10 cellular contexts compared by ENCODE assay signal in genomic region chr6:153553627-153554026, GRCh38.
DNase-seq lines count a peak whose midpoint lies in the region; ATAC-seq and TF ChIP-seq lines count a peak whose summit lies in the region.
"Had no signal": no experiment of that assay in that cellular context is flagged by ENCODE, and none has a peak within 500 bp of the region (broad histone marks: within the 10 kb centered on the region; RNA-seq: fewer than 3 reads in every experiment).

No MANE protein-coding gene starts in this region.

- H3K9me3 ChIP-seq in WERI-Rb-1 (ENCODE audit: severe bottlenecking), result no peaks in the 10 kb centered on the region
- no peaks in the 10 kb centered on the region for H3K9me3 ChIP-seq in left lung

- TF ChIP-seq CTCF in WERI-Rb-1 (IDR thresholded peaks at IDR 0.05; ENCODE audit: low read depth, low read length), result peak; percentile 65
- TF ChIP-seq CTCF in left lung (IDR thresholded peaks at IDR 0.05), result no peak

- H3K4me1 ChIP-seq in left lung, result no peaks in the 10 kb centered on the region

- H3K27ac ChIP-seq in WERI-Rb-1 (no peak overlapping the region), left lung (no peak overlapping the region)

- H3K4me3 ChIP-seq in WERI-Rb-1 (ENCODE audit: low read depth, low read length) (no peak overlapping the region), left lung (no peak overlapping the region)

- no peaks in the 10 kb centered on the region for H3K36me3 ChIP-seq in WERI-Rb-1
- H3K36me3 ChIP-seq in left lung, result no peaks in the 10 kb centered on the region

- intact Hi-C loops in left lung (cut with DNase I), result no loop called here

- ATAC-seq in HG03432 (IDR thresholded peaks at IDR 0.05; ENCODE audit: unreplicated experiment) (peak; percentile 56), left lung (peak; percentile 43), HG02610 (IDR thresholded peaks at IDR 0.05; ENCODE audit: unreplicated experiment) (no peak)

- DNase-seq in ELR (ENCODE audit: low read depth), result peak; percentile 38
- peak; percentile 23 for DNase-seq in WERI-Rb-1
- DNase-seq in left lung, result no peak
- DNase-seq in NCI-H2029 treated with DMSO at 0.1 percent for 48 hours (lab: John Stamatoyannopoulos, UW), result no peak
- no peak for DNase-seq in NOMO-1 (lab: John Stamatoyannopoulos, UW; ENCODE audit: unreplicated experiment in 2 of 2)
- DNase-seq in activated CD4-positive, alpha-beta T cell treated with anti-CD3 and anti-CD28 coated beads, Interleukin-2, amount 50 U/mL, for 48 hours, result no peak
- DNase-seq: activated CD4-positive, CD25-positive, alpha-beta regulatory T cell treated with anti-CD3 and anti-CD28 coated beads, Interleukin-2, amount 50 U/mL, for 72 hours; MV-4-11 had no signal

- no peaks in the 10 kb centered on the region for H3K27me3 ChIP-seq in WERI-Rb-1 (ENCODE audit: insufficient read depth, low read depth, severe bottlenecking)
- no peaks in the 10 kb centered on the region for H3K27me3 ChIP-seq in left lung

Comparison
In these comparisons a context has a peak if more than half of its experiments do, and no peak if none do; other contexts are left out.
1. DNase-seq: peak in ELR (single experiment) and WERI-Rb-1 (single experiment); none in left lung (0 of 2), NCI-H2029 treated with DMSO at 0.1 percent for 48 hours (single experiment), NOMO-1 (0 of 2) and activated CD4-positive, alpha-beta T cell treated with anti-CD3 and anti-CD28 coated beads, Interleukin-2, amount 50 U/mL, for 48 hours (0 of 2).